In the genomic region with DNA sequence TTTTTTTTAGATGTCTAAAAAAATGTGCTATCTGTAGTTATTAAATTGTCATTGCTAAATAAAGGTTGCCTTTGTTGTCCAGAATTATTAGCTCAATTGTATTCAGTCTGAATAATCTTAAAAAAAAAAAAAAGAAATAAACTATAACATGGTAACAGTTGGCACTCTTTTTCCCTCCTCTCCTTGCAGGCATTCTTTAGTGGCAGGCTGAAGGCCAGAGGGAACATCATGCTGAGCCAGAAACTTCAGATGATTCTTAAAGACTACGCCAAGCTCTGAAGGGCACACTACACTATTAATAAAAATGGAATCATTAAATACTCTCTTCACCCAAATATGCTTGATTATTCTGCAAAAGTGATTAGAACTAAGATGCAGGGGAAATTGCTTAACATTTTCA, we compare ENCODE assay signal across 20 cellular contexts.
A peak's percentile ranks its signal among the peaks of the same experiment; 100 is the strongest.
DNase-seq lines count a peak whose midpoint lies in the region; ATAC-seq and TF ChIP-seq lines count a peak whose summit lies in the region.
"Had no signal": no experiment of that assay in that cellular context is flagged by ENCODE, and none has a peak within 500 bp of the region (broad histone marks: within the 10 kb centered on the region; RNA-seq: fewer than 3 reads in every experiment).

No MANE protein-coding gene starts in this region.

- DNase-seq in G401 (ENCODE audit: low spot score) = peak; percentile 2
- peak in 6 of 7 donors; percentile 17 to 58 (median 40) for DNase-seq in adrenal gland
- peak; percentile 37 for DNase-seq in globus pallidus (ENCODE audit: low spot score)
- peak; percentile 56 for DNase-seq in pons (ENCODE audit: low spot score)
- DNase-seq in type B pancreatic cell (ENCODE audit: extremely low spot score, unreplicated experiment) = no peak
- no peak for DNase-seq in NCI-H2171 (lab: John Stamatoyannopoulos, UW)
- DNase-seq: Caco-2; CD4-positive, CD25-positive, alpha-beta regulatory T cell; CD8-positive, alpha-beta T cell; DMS79; EL; GF-D8; GOT3; HFFc6 had no signal

- intact Hi-C loops in adrenal gland (cut with DNase I) = no loop called here

- H3K4me3 Mint-ChIP-seq in type B pancreatic cell = no peak overlapping the region
- H3K4me3 Mint-ChIP-seq in activated T-helper 17 cell treated with anti-CD3 and anti-CD28 coated beads, Interleukin-2, amount 50 U/mL, for 72 hours = no peak overlapping the region
- H3K4me3 Mint-ChIP-seq: B cell; CD4-positive, CD25-positive, alpha-beta regulatory T cell; CD8-positive, alpha-beta T cell; HFFc6 had no signal

- TF ChIP-seq POLR2A in adrenal gland (IDR thresholded peaks at IDR 0.05) = no peak

- H3K27ac ChIP-seq in adrenal gland = no peak overlapping the region
- H3K27ac ChIP-seq: BLaER1, C4-2B had no signal

- H3K4me3 ChIP-seq in adrenal gland = no peak overlapping the region
- H3K4me3 ChIP-seq: BLaER1, HAP-1 had no signal

- no peak overlapping the region for H3K27ac Mint-ChIP-seq in type B pancreatic cell
- no peak overlapping the region for H3K27ac Mint-ChIP-seq in activated T-helper 17 cell treated with anti-CD3 and anti-CD28 coated beads, Interleukin-2, amount 50 U/mL, for 72 hours
- H3K27ac Mint-ChIP-seq: B cell; CD4-positive, CD25-positive, alpha-beta regulatory T cell; CD8-positive, alpha-beta T cell; HFFc6 had no signal

- WGBS in adrenal gland, 4 donors = 52 to 54% (median 54%) methylated on average over 1 of the region's 1 CpG

- no peaks in the 10 kb centered on the region for H3K27me3 Mint-ChIP-seq in type B pancreatic cell
- H3K27me3 Mint-ChIP-seq in activated T-helper 17 cell treated with anti-CD3 and anti-CD28 coated beads, Interleukin-2, amount 50 U/mL, for 72 hours = no peaks in the 10 kb centered on the region
- H3K27me3 Mint-ChIP-seq: B cell; CD4-positive, CD25-positive, alpha-beta regulatory T cell had no signal

- peaks cover 22% of the 10 kb centered on the region for H3K36me3 Mint-ChIP-seq in type B pancreatic cell
- peaks cover 49% of the 10 kb centered on the region for H3K36me3 Mint-ChIP-seq in activated T-helper 17 cell treated with anti-CD3 and anti-CD28 coated beads, Interleukin-2, amount 50 U/mL, for 72 hours (ENCODE audit: low read depth)

- no peaks in the 10 kb centered on the region for H3K4me1 ChIP-seq in adrenal gland (replicated peaks in 1 of 2)
- H3K4me1 ChIP-seq: BLaER1, HAP-1 had no signal

- in situ Hi-C loops in G401 (cut with HindIII; ENCODE audit: low sequenced_read_pairs) = no loop called here

- no peaks in the 10 kb centered on the region for H3K9me3 ChIP-seq in adrenal gland (replicated peaks in 1 of 3)
- H3K9me3 ChIP-seq: BLaER1, Caco-2, HAP-1 had no signal

- TF ChIP-seq CTCF in adrenal gland (IDR thresholded peaks at IDR 0.05) (no peak), type B pancreatic cell (conservative IDR thresholded peaks at IDR 0.05) (no peak)

- no peaks in the 10 kb centered on the region for H3K9me3 Mint-ChIP-seq in type B pancreatic cell
- no peaks in the 10 kb centered on the region for H3K9me3 Mint-ChIP-seq in activated T-helper 17 cell treated with anti-CD3 and anti-CD28 coated beads, Interleukin-2, amount 50 U/mL, for 72 hours
- H3K9me3 Mint-ChIP-seq: CD8-positive, alpha-beta T cell; HFFc6 had no signal

- H3K4me1 Mint-ChIP-seq in type B pancreatic cell (ENCODE audit: unreplicated experiment) = no peaks in the 10 kb centered on the region
- peaks cover 6% of the 10 kb centered on the region for H3K4me1 Mint-ChIP-seq in activated T-helper 17 cell treated with anti-CD3 and anti-CD28 coated beads, Interleukin-2, amount 50 U/mL, for 72 hours

- no peak for ATAC-seq in GM21515 (IDR thresholded peaks at IDR 0.05; ENCODE audit: unreplicated experiment)
- no peak for ATAC-seq in activated T-helper 17 cell treated with anti-CD3 and anti-CD28 coated beads, Interleukin-2, amount 50 U/mL, for 72 hours (replicated peaks)
- ATAC-seq: CD8-positive, alpha-beta T cell had no signal

- H3K27me3 ChIP-seq in adrenal gland = no peaks in the 10 kb centered on the region
- H3K27me3 ChIP-seq: BLaER1 had no signal

- H3K36me3 ChIP-seq in adrenal gland (replicated peaks in 1 of 2) = peaks cover 0 to 22% of the 10 kb centered on the region in 2 donors

Comparison
In these comparisons a context has a peak if more than half of its experiments do, and no peak if none do; other contexts are left out.
1. DNase-seq: peak in G401 (single experiment), adrenal gland (6 of 7), globus pallidus (single experiment) and pons (single experiment); none in type B pancreatic cell (single experiment) and NCI-H2171 (single experiment).